Comparison of ENCODE assay signal across 1 cellular context in the genomic region with DNA sequence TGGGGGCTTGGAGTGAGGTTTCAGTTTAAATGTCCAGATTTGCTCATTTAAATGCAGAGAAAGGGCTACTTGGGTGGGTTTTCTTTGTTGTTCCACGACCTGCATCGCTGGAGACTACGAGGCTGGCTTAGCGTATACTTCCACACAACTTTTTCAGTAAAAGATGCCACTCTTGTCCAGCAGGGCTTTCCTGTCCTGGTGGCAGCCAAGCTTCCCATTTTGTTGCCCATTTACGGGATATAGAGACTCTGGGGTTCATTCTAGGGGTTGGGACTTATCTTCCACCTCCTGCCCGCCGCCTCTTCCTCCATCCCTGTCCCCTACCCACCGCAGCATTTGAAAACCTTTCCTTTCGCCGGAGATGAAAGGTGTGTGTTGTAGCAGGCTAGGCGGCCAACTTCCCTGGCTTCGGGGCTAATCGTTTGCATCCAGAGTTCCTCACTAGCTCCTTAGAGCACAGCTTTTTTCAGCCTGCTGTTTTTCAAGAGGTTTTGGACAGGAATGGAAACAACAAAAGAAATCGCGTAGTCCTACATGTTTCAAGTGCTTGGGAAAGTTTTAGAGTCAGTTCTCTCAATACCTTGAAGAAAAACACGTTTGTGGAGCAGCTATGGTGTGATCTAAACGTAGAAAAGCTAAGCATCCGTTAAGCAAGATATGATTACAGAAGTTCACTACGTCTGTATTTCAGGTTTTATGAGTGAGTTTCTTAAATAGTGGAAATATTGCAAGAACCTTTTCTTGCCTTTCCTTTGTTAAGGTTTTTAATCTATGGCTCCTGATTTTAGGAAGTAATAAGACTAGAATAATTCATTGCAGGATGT.
TF ChIP-seq lines count a peak whose summit lies in the region.

No MANE protein-coding gene starts in this region.

TF ChIP-seq in HepG2, 621 proteins besides CTCF, POLR2A, EP300 and RAD21 (continued from another document and continues in another):
- TF ChIP-seq, protein P1, sequence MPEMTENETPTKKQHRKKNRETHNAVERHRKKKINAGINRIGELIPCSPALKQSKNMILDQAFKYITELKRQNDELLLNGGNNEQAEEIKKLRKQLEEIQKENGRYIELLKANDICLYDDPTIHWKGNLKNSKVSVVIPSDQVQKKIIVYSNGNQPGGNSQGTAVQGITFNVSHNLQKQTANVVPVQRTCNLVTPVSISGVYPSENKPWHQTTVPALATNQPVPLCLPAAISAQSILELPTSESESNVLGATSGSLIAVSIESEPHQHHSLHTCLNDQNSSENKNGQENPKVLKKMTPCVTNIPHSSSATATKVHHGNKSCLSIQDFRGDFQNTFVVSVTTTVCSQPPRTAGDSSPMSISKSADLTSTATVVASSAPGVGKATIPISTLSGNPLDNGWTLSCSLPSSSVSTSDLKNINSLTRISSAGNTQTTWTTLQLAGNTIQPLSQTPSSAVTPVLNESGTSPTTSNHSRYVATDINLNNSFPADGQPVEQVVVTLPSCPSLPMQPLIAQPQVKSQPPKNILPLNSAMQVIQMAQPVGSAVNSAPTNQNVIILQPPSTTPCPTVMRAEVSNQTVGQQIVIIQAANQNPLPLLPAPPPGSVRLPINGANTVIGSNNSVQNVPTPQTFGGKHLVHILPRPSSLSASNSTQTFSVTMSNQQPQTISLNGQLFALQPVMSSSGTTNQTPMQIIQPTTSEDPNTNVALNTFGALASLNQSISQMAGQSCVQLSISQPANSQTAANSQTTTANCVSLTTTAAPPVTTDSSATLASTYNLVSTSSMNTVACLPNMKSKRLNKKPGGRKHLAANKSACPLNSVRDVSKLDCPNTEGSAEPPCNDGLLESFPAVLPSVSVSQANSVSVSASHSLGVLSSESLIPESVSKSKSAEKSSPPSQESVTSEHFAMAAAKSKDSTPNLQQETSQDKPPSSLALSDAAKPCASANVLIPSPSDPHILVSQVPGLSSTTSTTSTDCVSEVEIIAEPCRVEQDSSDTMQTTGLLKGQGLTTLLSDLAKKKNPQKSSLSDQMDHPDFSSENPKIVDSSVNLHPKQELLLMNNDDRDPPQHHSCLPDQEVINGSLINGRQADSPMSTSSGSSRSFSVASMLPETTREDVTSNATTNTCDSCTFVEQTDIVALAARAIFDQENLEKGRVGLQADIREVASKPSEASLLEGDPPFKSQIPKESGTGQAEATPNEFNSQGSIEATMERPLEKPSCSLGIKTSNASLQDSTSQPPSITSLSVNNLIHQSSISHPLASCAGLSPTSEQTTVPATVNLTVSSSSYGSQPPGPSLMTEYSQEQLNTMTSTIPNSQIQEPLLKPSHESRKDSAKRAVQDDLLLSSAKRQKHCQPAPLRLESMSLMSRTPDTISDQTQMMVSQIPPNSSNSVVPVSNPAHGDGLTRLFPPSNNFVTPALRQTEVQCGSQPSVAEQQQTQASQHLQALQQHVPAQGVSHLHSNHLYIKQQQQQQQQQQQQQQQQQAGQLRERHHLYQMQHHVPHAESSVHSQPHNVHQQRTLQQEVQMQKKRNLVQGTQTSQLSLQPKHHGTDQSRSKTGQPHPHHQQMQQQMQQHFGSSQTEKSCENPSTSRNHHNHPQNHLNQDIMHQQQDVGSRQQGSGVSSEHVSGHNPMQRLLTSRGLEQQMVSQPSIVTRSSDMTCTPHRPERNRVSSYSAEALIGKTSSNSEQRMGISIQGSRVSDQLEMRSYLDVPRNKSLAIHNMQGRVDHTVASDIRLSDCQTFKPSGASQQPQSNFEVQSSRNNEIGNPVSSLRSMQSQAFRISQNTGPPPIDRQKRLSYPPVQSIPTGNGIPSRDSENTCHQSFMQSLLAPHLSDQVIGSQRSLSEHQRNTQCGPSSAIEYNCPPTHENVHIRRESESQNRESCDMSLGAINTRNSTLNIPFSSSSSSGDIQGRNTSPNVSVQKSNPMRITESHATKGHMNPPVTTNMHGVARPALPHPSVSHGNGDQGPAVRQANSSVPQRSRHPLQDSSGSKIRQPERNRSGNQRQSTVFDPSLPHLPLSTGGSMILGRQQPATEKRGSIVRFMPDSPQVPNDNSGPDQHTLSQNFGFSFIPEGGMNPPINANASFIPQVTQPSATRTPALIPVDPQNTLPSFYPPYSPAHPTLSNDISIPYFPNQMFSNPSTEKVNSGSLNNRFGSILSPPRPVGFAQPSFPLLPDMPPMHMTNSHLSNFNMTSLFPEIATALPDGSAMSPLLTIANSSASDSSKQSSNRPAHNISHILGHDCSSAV (CRISPR knock-in tag; IDR thresholded peaks at IDR 0.05; ENCODE audit: borderline replicate concordance) = no peak
- TF ChIP-seq NRL (CRISPR knock-in tag; IDR thresholded peaks at IDR 0.05; ENCODE audit: borderline replicate concordance) (0 out of 2 replicates have a peak, but pooled peaks have one; percentile 34), ZNF484 (CRISPR knock-in tag; IDR thresholded peaks at IDR 0.05; ENCODE audit: borderline replicate concordance, low read depth) (no peak), ZNF3 (CRISPR knock-in tag; IDR thresholded peaks at IDR 0.05) (no peak), ZNF282 (IDR thresholded peaks at IDR 0.05; ENCODE audit: partially characterized antibody) (no peak), ZNF619 (CRISPR knock-in tag; IDR thresholded peaks at IDR 0.05) (no peak), NFYB (CRISPR knock-in tag; IDR thresholded peaks at IDR 0.05) (no peak), GZF1 (CRISPR knock-in tag; IDR thresholded peaks at IDR 0.05) (no peak), SSRP1 (CRISPR knock-in tag; IDR thresholded peaks at IDR 0.05) (no peak), PHF21A (CRISPR knock-in tag; IDR thresholded peaks at IDR 0.05) (no peak), BRCA1 (CRISPR knock-in tag; IDR thresholded peaks at IDR 0.05) (no peak), SALL2 (CRISPR knock-in tag; IDR thresholded peaks at IDR 0.05) (no peak), ZNF17 (CRISPR knock-in tag; IDR thresholded peaks at IDR 0.05) (no peak), ZNF780A (CRISPR knock-in tag; IDR thresholded peaks at IDR 0.05) (no peak), RNF2 (conservative IDR thresholded peaks at IDR 0.05; ENCODE audit: low read depth) (no peak), MAF1 (CRISPR knock-in tag; IDR thresholded peaks at IDR 0.05; ENCODE audit: borderline replicate concordance) (no peak), BCL6 (CRISPR knock-in tag; IDR thresholded peaks at IDR 0.05) (no peak), ZNF549 (CRISPR knock-in tag; IDR thresholded peaks at IDR 0.05) (no peak), HOXA7 (CRISPR knock-in tag; IDR thresholded peaks at IDR 0.05) (no peak), KLF16 (CRISPR knock-in tag; IDR thresholded peaks at IDR 0.05) (0 out of 4 replicates have a peak, but pooled peaks of 1 of the 2 experiments have one; percentile 21)
- TF ChIP-seq, protein P2, sequence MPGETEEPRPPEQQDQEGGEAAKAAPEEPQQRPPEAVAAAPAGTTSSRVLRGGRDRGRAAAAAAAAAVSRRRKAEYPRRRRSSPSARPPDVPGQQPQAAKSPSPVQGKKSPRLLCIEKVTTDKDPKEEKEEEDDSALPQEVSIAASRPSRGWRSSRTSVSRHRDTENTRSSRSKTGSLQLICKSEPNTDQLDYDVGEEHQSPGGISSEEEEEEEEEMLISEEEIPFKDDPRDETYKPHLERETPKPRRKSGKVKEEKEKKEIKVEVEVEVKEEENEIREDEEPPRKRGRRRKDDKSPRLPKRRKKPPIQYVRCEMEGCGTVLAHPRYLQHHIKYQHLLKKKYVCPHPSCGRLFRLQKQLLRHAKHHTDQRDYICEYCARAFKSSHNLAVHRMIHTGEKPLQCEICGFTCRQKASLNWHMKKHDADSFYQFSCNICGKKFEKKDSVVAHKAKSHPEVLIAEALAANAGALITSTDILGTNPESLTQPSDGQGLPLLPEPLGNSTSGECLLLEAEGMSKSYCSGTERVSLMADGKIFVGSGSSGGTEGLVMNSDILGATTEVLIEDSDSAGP (CRISPR knock-in tag; IDR thresholded peaks at IDR 0.05; ENCODE audit: borderline replicate concordance) = no peak
- TF ChIP-seq, protein P3, sequence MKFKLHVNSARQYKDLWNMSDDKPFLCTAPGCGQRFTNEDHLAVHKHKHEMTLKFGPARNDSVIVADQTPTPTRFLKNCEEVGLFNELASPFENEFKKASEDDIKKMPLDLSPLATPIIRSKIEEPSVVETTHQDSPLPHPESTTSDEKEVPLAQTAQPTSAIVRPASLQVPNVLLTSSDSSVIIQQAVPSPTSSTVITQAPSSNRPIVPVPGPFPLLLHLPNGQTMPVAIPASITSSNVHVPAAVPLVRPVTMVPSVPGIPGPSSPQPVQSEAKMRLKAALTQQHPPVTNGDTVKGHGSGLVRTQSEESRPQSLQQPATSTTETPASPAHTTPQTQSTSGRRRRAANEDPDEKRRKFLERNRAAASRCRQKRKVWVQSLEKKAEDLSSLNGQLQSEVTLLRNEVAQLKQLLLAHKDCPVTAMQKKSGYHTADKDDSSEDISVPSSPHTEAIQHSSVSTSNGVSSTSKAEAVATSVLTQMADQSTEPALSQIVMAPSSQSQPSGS (CRISPR knock-in tag; IDR thresholded peaks at IDR 0.05) = no peak
- TF ChIP-seq, protein P4, sequence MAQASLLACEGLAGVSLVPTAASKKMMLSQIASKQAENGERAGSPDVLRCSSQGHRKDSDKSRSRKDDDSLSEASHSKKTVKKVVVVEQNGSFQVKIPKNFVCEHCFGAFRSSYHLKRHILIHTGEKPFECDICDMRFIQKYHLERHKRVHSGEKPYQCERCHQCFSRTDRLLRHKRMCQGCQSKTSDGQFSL (CRISPR knock-in tag; IDR thresholded peaks at IDR 0.05) = no peak
- TF ChIP-seq, protein P5, sequence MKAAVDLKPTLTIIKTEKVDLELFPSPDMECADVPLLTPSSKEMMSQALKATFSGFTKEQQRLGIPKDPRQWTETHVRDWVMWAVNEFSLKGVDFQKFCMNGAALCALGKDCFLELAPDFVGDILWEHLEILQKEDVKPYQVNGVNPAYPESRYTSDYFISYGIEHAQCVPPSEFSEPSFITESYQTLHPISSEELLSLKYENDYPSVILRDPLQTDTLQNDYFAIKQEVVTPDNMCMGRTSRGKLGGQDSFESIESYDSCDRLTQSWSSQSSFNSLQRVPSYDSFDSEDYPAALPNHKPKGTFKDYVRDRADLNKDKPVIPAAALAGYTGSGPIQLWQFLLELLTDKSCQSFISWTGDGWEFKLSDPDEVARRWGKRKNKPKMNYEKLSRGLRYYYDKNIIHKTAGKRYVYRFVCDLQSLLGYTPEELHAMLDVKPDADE (CRISPR knock-in tag; IDR thresholded peaks at IDR 0.05) = no peak
- TF ChIP-seq, protein P6, sequence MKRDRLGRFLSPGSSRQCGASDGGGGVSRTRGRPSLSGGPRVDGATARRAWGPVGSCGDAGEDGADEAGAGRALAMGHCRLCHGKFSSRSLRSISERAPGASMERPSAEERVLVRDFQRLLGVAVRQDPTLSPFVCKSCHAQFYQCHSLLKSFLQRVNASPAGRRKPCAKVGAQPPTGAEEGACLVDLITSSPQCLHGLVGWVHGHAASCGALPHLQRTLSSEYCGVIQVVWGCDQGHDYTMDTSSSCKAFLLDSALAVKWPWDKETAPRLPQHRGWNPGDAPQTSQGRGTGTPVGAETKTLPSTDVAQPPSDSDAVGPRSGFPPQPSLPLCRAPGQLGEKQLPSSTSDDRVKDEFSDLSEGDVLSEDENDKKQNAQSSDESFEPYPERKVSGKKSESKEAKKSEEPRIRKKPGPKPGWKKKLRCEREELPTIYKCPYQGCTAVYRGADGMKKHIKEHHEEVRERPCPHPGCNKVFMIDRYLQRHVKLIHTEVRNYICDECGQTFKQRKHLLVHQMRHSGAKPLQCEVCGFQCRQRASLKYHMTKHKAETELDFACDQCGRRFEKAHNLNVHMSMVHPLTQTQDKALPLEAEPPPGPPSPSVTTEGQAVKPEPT (CRISPR knock-in tag; IDR thresholded peaks at IDR 0.05; ENCODE audit: low read depth) = no peak
- TF ChIP-seq, protein P7, sequence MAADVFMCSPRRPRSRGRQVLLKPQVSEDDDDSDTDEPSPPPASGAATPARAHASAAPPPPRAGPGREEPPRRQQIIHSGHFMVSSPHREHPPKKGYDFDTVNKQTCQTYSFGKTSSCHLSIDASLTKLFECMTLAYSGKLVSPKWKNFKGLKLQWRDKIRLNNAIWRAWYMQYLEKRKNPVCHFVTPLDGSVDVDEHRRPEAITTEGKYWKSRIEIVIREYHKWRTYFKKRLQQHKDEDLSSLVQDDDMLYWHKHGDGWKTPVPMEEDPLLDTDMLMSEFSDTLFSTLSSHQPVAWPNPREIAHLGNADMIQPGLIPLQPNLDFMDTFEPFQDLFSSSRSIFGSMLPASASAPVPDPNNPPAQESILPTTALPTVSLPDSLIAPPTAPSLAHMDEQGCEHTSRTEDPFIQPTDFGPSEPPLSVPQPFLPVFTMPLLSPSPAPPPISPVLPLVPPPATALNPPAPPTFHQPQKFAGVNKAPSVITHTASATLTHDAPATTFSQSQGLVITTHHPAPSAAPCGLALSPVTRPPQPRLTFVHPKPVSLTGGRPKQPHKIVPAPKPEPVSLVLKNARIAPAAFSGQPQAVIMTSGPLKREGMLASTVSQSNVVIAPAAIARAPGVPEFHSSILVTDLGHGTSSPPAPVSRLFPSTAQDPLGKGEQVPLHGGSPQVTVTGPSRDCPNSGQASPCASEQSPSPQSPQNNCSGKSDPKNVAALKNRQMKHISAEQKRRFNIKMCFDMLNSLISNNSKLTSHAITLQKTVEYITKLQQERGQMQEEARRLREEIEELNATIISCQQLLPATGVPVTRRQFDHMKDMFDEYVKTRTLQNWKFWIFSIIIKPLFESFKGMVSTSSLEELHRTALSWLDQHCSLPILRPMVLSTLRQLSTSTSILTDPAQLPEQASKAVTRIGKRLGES (CRISPR knock-in tag; IDR thresholded peaks at IDR 0.05; ENCODE audit: borderline replicate concordance) = no peak
- TF ChIP-seq, protein P8, sequence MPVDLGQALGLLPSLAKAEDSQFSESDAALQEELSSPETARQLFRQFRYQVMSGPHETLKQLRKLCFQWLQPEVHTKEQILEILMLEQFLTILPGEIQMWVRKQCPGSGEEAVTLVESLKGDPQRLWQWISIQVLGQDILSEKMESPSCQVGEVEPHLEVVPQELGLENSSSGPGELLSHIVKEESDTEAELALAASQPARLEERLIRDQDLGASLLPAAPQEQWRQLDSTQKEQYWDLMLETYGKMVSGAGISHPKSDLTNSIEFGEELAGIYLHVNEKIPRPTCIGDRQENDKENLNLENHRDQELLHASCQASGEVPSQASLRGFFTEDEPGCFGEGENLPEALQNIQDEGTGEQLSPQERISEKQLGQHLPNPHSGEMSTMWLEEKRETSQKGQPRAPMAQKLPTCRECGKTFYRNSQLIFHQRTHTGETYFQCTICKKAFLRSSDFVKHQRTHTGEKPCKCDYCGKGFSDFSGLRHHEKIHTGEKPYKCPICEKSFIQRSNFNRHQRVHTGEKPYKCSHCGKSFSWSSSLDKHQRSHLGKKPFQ (CRISPR knock-in tag; IDR thresholded peaks at IDR 0.05; ENCODE audit: insufficient replicate concordance) = peak; percentile 27
- TF ChIP-seq, protein P9, sequence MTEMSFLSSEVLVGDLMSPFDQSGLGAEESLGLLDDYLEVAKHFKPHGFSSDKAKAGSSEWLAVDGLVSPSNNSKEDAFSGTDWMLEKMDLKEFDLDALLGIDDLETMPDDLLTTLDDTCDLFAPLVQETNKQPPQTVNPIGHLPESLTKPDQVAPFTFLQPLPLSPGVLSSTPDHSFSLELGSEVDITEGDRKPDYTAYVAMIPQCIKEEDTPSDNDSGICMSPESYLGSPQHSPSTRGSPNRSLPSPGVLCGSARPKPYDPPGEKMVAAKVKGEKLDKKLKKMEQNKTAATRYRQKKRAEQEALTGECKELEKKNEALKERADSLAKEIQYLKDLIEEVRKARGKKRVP (CRISPR knock-in tag; IDR thresholded peaks at IDR 0.05) = no peak
